20 cellular contexts compared by ENCODE assay signal in genomic region chr6:29908341-29908662, GRCh38. TPM values are rescaled to one million over a fixed set of nuclear protein-coding genes. Genes with fewer than 3 reads are reported as not detected.
DNase-seq lines count a peak whose midpoint lies in the region; ATAC-seq, FAIRE-seq and TF ChIP-seq lines count a peak whose summit lies in the region.
"Had no signal": no experiment of that assay in that cellular context is flagged by ENCODE, and none has a peak within 500 bp of the region (broad histone marks: within the 10 kb centered on the region; RNA-seq: fewer than 3 reads in every experiment).

No MANE protein-coding gene starts in this region.

- DNase-seq in coronary artery (ENCODE audit: low spot score) (peak; percentile 35), hepatocyte (ENCODE audit: low spot score) (no peak), small intestine (peak; percentile 20), HEK293T (ENCODE audit: extremely low spot score) (no peak)
- DNase-seq: C1 segment of cervical spinal cord; CD4-positive, alpha-beta T cell; DMS153; DMS79 treated with DMSO at 0.1 percent for 48 hours; EL; GOT3; HFFc6 had no signal

- TF ChIP-seq CTCF in coronary artery (IDR thresholded peaks at IDR 0.05), result no peak
- TF ChIP-seq CTCF in hepatocyte (IDR thresholded peaks at IDR 0.05; ENCODE audit: poor library complexity), result no peak
- TF ChIP-seq CTCF in liver (IDR thresholded peaks at IDR 0.05; ENCODE audit: low read depth, low read length, missing input control), result no peak

- H3K9me2 ChIP-seq in hepatocyte (replicated peaks; ENCODE audit: insufficient read depth), result no peaks in the 10 kb centered on the region

- TF ChIP-seq RAD21 in liver (IDR thresholded peaks at IDR 0.05), result no peak

- no peaks in the 10 kb centered on the region for H3K9me3 ChIP-seq in hepatocyte (ENCODE audit: low read depth)
- H3K9me3 ChIP-seq in liver (ENCODE audit: control insufficient read depth in 4 of 4, low read length in 3 of 4), result no peaks in the 10 kb centered on the region
- H3K9me3 ChIP-seq in small intestine (ENCODE audit: control insufficient read depth, low read depth), result no peaks in the 10 kb centered on the region
- H3K9me3 ChIP-seq: HAP-1 had no signal

- WGBS in hepatocyte (ENCODE audit: low lambda C conversion rate, missing lambda C conversion rate), result 56% methylated on average over 3 of the region's 3 CpGs
- WGBS in liver, result 55% methylated on average over 3 of the region's 3 CpGs
- WGBS in small intestine, 3 donors, result 28 to 69% (median 42%) methylated on average over 3 of the region's 3 CpGs

- peaks cover 11% of the 10 kb centered on the region for H3K4me1 ChIP-seq in hepatocyte (ENCODE audit: insufficient read depth)
- H3K4me1 ChIP-seq in liver (ENCODE audit: control insufficient read depth in 4 of 4, insufficient read depth in 4 of 4, low read length in 3 of 4), result peaks cover 6 to 21% (median 10%) of the 10 kb centered on the region in 4 donors
- peaks cover 0 to 2% of the 10 kb centered on the region in 2 donors for H3K4me1 ChIP-seq in small intestine (ENCODE audit: control insufficient read depth in 2 of 2, insufficient read depth in 1 of 2, low read depth in 1 of 2, low read length in 1 of 2)

- no peaks in the 10 kb centered on the region for H3K79me2 ChIP-seq in hepatocyte

- H3K4me3 ChIP-seq in coronary artery (no peak overlapping the region), hepatocyte (no peak overlapping the region), liver (ENCODE audit: low read depth in 1 of 3, low read length in 3 of 3) (no peak overlapping the region), small intestine (ENCODE audit: low read depth in 1 of 2, low read length in 2 of 2) (no peak overlapping the region)
- H3K4me3 ChIP-seq: HAP-1 had no signal

- CTCF ChIA-PET in HEK293T (lab: Yijun Ruan, JAX), result no interaction called here

- POLR2A ChIA-PET in HEK293T (lab: Yijun Ruan, JAX), result no interaction called here

- no peaks in the 10 kb centered on the region for H4K20me1 ChIP-seq in hepatocyte (ENCODE audit: insufficient read depth, poor library complexity, severe bottlenecking)

- H3K27me3 ChIP-seq in hepatocyte (no peaks in the 10 kb centered on the region), liver (ENCODE audit: control insufficient read depth in 4 of 4, insufficient read depth in 4 of 4, low read length in 3 of 4) (no peaks in the 10 kb centered on the region), small intestine (ENCODE audit: control insufficient read depth in 2 of 2, insufficient read depth in 2 of 2, low read length in 2 of 2) (no peaks in the 10 kb centered on the region)

- FAIRE-seq in small intestine (lab: Jason Lieb, UNC), result no peak
- FAIRE-seq: A204.1, D721Med, G401.6, GM12891 had no signal

- no peak overlapping the region for H2AFZ ChIP-seq in hepatocyte

- H3K36me3 ChIP-seq in hepatocyte (replicated peaks; ENCODE audit: insufficient read depth, low read depth) (no peaks in the 10 kb centered on the region), liver (ENCODE audit: control insufficient read depth in 4 of 4, insufficient read depth in 3 of 4, low read depth in 1 of 4, low read length in 3 of 4) (no peaks in the 10 kb centered on the region), small intestine (ENCODE audit: control insufficient read depth in 2 of 2, insufficient read depth in 2 of 2, low read length in 2 of 2) (no peaks in the 10 kb centered on the region)
- H3K36me3 ChIP-seq: HAP-1 had no signal

- ATAC-seq in HG02852 (IDR thresholded peaks at IDR 0.05; ENCODE audit: unreplicated experiment) (no peak), GM18909 (IDR thresholded peaks at IDR 0.05; ENCODE audit: poor library complexity, unreplicated experiment) (no peak)

- no peak overlapping the region for H3K9ac ChIP-seq in liver (ENCODE audit: low read depth in 1 of 2, low read length in 2 of 2)

- no peak overlapping the region for H3K27ac ChIP-seq in coronary artery
- H3K27ac ChIP-seq in hepatocyte, result peak overlapping the region; percentile 88
- peak overlapping the region; percentile 1 to 31 for H3K27ac ChIP-seq in liver (ENCODE audit: low read depth in 1 of 2, low read length in 2 of 2)
- H3K27ac ChIP-seq in small intestine (ENCODE audit: low read depth in 1 of 2, low read length in 1 of 2), result peak overlapping the region; percentile 1 to 27
- H3K27ac ChIP-seq: HL-60 had no signal

- H3K4me2 ChIP-seq in hepatocyte, result no peak overlapping the region

TF ChIP-seq in liver, 16 proteins besides CTCF, POLR2A, EP300 and RAD21 (continues in another document):
- no peak for TF ChIP-seq REST (IDR thresholded peaks at IDR 0.05)

TF ChIP-seq in HEK293T, 16 proteins besides CTCF, POLR2A, EP300 and RAD21:
- TF ChIP-seq BHLHE40 (IDR thresholded peaks at IDR 0.05; ENCODE audit: borderline replicate concordance) (no peak), ARNT (IDR thresholded peaks at IDR 0.05) (no peak), HDGF (IDR thresholded peaks at IDR 0.05; ENCODE audit: borderline replicate concordance) (no peak)

RNA-seq across cellular contexts. Expression of gene HLA-A, which starts 34.0 kb away (rescaled TPM):
- total RNA-seq in hepatocyte, result 293 and 339 TPM in 2 replicates
- 349 and 350 TPM in 2 replicates for polyA plus RNA-seq in hepatocyte
- 100 to 1,000 TPM; 145 to 191 TPM for total RNA-seq in liver
- 100 to 1,000 TPM; 256 to 321 TPM for polyA plus RNA-seq in liver
- polyA plus RNA-seq in small intestine, result 1,000 to 10,000 TPM in 2 of 3 donors, 100 to 1,000 TPM in 1; 844 to 1,584 (median 1,194) TPM

Comparison
In these comparisons a context has a peak if more than half of its experiments do, and no peak if none do; other contexts are left out.
1. DNase-seq: peak in coronary artery (single experiment) and small intestine (single experiment); none in hepatocyte (single experiment) and HEK293T (single experiment).
2. H3K27ac ChIP-seq: peak in hepatocyte (single experiment), liver (2 of 2) and small intestine (2 of 2); none in coronary artery (0 of 2).